ENCODE assay signal across 17 cellular contexts in genomic region chr1:229118662-229119061, GRCh38.
"Had no signal": no experiment of that assay in that cellular context is flagged by ENCODE, and none has a peak within 500 bp of the region (broad histone marks: within the 10 kb centered on the region; RNA-seq: fewer than 3 reads in every experiment).

No MANE protein-coding gene starts in this region.

- H3K27ac Mint-ChIP-seq: activated T-helper 17 cell treated with anti-CD3 and anti-CD28 coated beads, Interleukin-2, amount 50 U/mL, for 72 hours; memory B cell; natural killer cell treated with Interleukin-12 subunit alpha and Interleukin-12 subunit beta and Interleukin-15 and Interleukin-18, amount 100 ng/mL, for 72 hours; T-helper 17 cell; WTC11 had no signal

- H3K9me3 ChIP-seq: left lung, psoas muscle, thoracic aorta, uterus had no signal

- H3K36me3 Mint-ChIP-seq: natural killer cell treated with Interleukin-12 subunit alpha and Interleukin-12 subunit beta and Interleukin-15 and Interleukin-18, amount 100 ng/mL, for 72 hours; WTC11 had no signal

- H3K36me3 ChIP-seq: left lung, spleen, thoracic aorta, uterus had no signal

- H3K4me1 ChIP-seq: psoas muscle had no signal

- H3K27ac ChIP-seq: psoas muscle, spleen had no signal

- H3K9me3 Mint-ChIP-seq: stimulated activated naive CD8-positive, alpha-beta T cell treated with anti-CD3 and anti-CD28 coated beads, Interleukin-15, amount 100 ng/mL, for 72 hours had no signal

- H3K27me3 Mint-ChIP-seq: activated T-helper 17 cell treated with anti-CD3 and anti-CD28 coated beads, Interleukin-2, amount 50 U/mL, for 72 hours; stimulated activated naive CD8-positive, alpha-beta T cell treated with anti-CD3 and anti-CD28 coated beads, Interleukin-15, amount 100 ng/mL, for 72 hours had no signal

- ATAC-seq: activated T-helper 17 cell treated with anti-CD3 and anti-CD28 coated beads, Interleukin-2, amount 50 U/mL, for 72 hours; natural killer cell treated with Interleukin-12 subunit alpha and Interleukin-12 subunit beta and Interleukin-15 and Interleukin-18, amount 100 ng/mL, for 72 hours; psoas muscle; stimulated activated naive CD8-positive, alpha-beta T cell treated with anti-CD3 and anti-CD28 coated beads, Interleukin-15, amount 100 ng/mL, for 72 hours; T-helper 17 cell; WTC11 had no signal

- DNase-seq: activated CD4-positive, alpha-beta T cell treated with anti-CD3 and anti-CD28 coated beads, Interleukin-2, amount 50 U/mL, for 1 hour; activated naive CD4-positive, alpha-beta T cell treated with Interleukin-2 at 50 U/mL for 16 hours; activated T-cell treated with anti-CD3 and anti-CD28 coated beads for 4 hours; foreskin fibroblast; glutamatergic neuron; occipital lobe; spleen; stimulated activated naive CD8-positive, alpha-beta T cell treated with anti-CD3 and anti-CD28 coated beads, Interleukin-15, amount 100 ng/mL, for 72 hours; T-helper 17 cell had no signal

- H3K27me3 ChIP-seq: left lung, uterus had no signal

- H3K4me1 Mint-ChIP-seq: stimulated activated naive CD8-positive, alpha-beta T cell treated with anti-CD3 and anti-CD28 coated beads, Interleukin-15, amount 100 ng/mL, for 72 hours had no signal

- H3K4me3 Mint-ChIP-seq: activated T-helper 17 cell treated with anti-CD3 and anti-CD28 coated beads, Interleukin-2, amount 50 U/mL, for 72 hours; memory B cell; natural killer cell treated with Interleukin-12 subunit alpha and Interleukin-12 subunit beta and Interleukin-15 and Interleukin-18, amount 100 ng/mL, for 72 hours; stimulated activated naive CD8-positive, alpha-beta T cell treated with anti-CD3 and anti-CD28 coated beads, Interleukin-15, amount 100 ng/mL, for 72 hours; T-helper 17 cell; WTC11 had no signal

- H3K4me3 ChIP-seq: left lung, psoas muscle, spleen, uterus had no signal
